In genomic region chr15:79463781-79464270, GRCh38 we compare ENCODE assay signal across 9 cellular contexts.
"Had no signal": no experiment of that assay in that cellular context is flagged by ENCODE, and none has a peak within 500 bp of the region (broad histone marks: within the 10 kb centered on the region; RNA-seq: fewer than 3 reads in every experiment).

No MANE protein-coding gene starts in this region.

- H3K27ac ChIP-seq: GM23248, HL-60 had no signal

- ATAC-seq: HCT116, K562 had no signal

- H3K4me3 ChIP-seq: GM23248, HAP-1, K562 had no signal

- H3K9me3 ChIP-seq: HAP-1 had no signal

- H3K36me3 ChIP-seq: HAP-1 had no signal

- H3K4me1 ChIP-seq: HAP-1 had no signal

- DNase-seq: GM23248, GOT3, H7, HFFc6, IMR-90 had no signal
